Comparison of ENCODE assay signal across 8 cellular contexts in genomic region chr12:123365141-123365917, GRCh38. TPM values are rescaled to one million over a fixed set of nuclear protein-coding genes. Genes with fewer than 3 reads are reported as not detected.
DNase-seq lines count a peak whose midpoint lies in the region; ATAC-seq and TF ChIP-seq lines count a peak whose summit lies in the region.

No MANE protein-coding gene starts in this region.

- H3K4me3 ChIP-seq in WI38 (ENCODE audit: low read depth, low read length), result peak overlapping the region; percentile 97
- H3K4me3 ChIP-seq in cardiac fibroblast (replicated peaks in 1 of 2; ENCODE audit: low read depth in 2 of 2, low read length in 2 of 2), result peak overlapping the region; percentile 59 to 68
- peak overlapping the region; percentile 75 to 98 (median 92) for H3K4me3 ChIP-seq in spleen

- TF ChIP-seq CTCF in WI38 (IDR thresholded peaks at IDR 0.05; ENCODE audit: low read depth, low read length) (peak; percentile 89), cardiac fibroblast (IDR thresholded peaks at IDR 0.05; ENCODE audit: low read depth, low read length) (peak; percentile 82), spleen (IDR thresholded peaks at IDR 0.05 in 8 of 11, conservative IDR thresholded peaks at IDR 0.05 in 3 of 11) (peak; percentile 57 to 90 (median 80))

- peak in 2 of 3 donors; percentile 25 to 64 for TF ChIP-seq POLR2A in spleen (IDR thresholded peaks at IDR 0.05)

- no peaks in the 10 kb centered on the region for H3K27me3 ChIP-seq in spleen (replicated peaks in 1 of 7)

- intact Hi-C loops in spleen (cut with DNase I; ENCODE audit: low total_unique reads), result loop anchor here (10.0 kb wide), 1 partner anchor 99 kb away; no protein-coding TSS in a partner anchor

- DNase-seq in AG08396 (ENCODE audit: low spot score) (peak; percentile 99), NCI-H2196 treated with DMSO at 0.1 percent for 48 hours (lab: John Stamatoyannopoulos, UW; ENCODE audit: unreplicated experiment) (peak; percentile 97), cardiac fibroblast (ENCODE audit: low read depth in 2 of 2) (peak; percentile 99), inferior parietal cortex (ENCODE audit: extremely low spot score) (peak; percentile 98), spleen (peak; percentile 99)

- H3K27ac ChIP-seq in spleen, result peak overlapping the region; percentile 87 to 97 (median 94)

- 0 to 1% (median 0%) methylated on average over 35 to 50 of the region's 50 CpGs for WGBS in spleen, 5 donors

- no peaks in the 10 kb centered on the region for H3K9me3 ChIP-seq in spleen

- H3K4me1 ChIP-seq in spleen, result peaks cover 19 to 48% (median 38%) of the 10 kb centered on the region in 6 donors

- peak; percentile 60 for ATAC-seq in GM18873 (IDR thresholded peaks at IDR 0.05; ENCODE audit: low FRiP score, unreplicated experiment)
- ATAC-seq in HG03139 (IDR thresholded peaks at IDR 0.05; ENCODE audit: unreplicated experiment), result peak; percentile 51

- H3K36me3 ChIP-seq in spleen, result peaks cover 0 to 15% (median 0%) of the 10 kb centered on the region in 6 donors

RNA-seq across cellular contexts. Expression of gene SBNO1, which starts 0.7 kb away (rescaled TPM):
- 10 to 100 TPM; 25.8 to 35.0 (median 29.8) TPM for total RNA-seq in spleen
- polyA plus RNA-seq in spleen, result 1 to 10 TPM; 4.1 to 6.1 (median 4.5) TPM

RNA-seq across cellular contexts. Expression of gene KMT5A, which starts 18.6 kb away (rescaled TPM):
- total RNA-seq in spleen, result 10 to 100 TPM; 28.7 to 40.3 (median 35.6) TPM
- polyA plus RNA-seq in spleen, result 10 to 100 TPM; 11.3 to 15.9 (median 11.3) TPM

Comparison
In these comparisons a context has a peak if more than half of its experiments do, and no peak if none do; other contexts are left out.
1. Peak in every context shown above with its lines: DNase-seq, ATAC-seq, H3K4me3 ChIP-seq and H3K27ac ChIP-seq.